ENCODE assay signal across 8 cellular contexts in the genomic region with DNA sequence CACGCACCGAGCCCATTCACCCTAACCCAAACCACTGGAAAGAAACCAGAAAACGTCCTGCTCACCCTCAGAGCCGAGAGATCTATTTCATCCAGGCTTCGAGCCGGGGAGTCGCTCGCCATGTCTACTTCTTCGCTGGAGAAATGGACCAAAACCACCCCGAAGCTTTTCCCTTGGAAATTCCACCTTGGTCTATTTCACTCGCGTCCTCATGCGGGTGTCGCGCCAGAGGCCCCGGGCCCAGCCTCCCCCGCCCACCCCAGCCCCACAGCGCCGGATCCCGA. TPM values are rescaled to one million over a fixed set of nuclear protein-coding genes. Genes with fewer than 3 reads are reported as not detected.
DNase-seq lines count a peak whose midpoint lies in the region; ATAC-seq and TF ChIP-seq lines count a peak whose summit lies in the region.

No MANE protein-coding gene starts in this region.

- peak overlapping the region; percentile 78 for H3K27ac Mint-ChIP-seq in stimulated activated naive CD8-positive, alpha-beta T cell treated with anti-CD3 and anti-CD28 coated beads, Interleukin-15, Interleukin-2, amounts not matched to agents 100 ng/mL and 50 ng/mL, for 24 hours
- H3K27ac Mint-ChIP-seq in activated CD4-positive, alpha-beta memory T cell treated with anti-CD3 and anti-CD28 coated beads, Interleukin-2, amount 10 ng/mL, durations not matched to agents 7 days and 5 days: peak overlapping the region; percentile 85

- no peaks in the 10 kb centered on the region for H3K9me3 ChIP-seq in right atrium auricular region

- H3K36me3 Mint-ChIP-seq in stimulated activated naive CD8-positive, alpha-beta T cell treated with anti-CD3 and anti-CD28 coated beads, Interleukin-15, Interleukin-2, amounts not matched to agents 100 ng/mL and 50 ng/mL, for 24 hours (ENCODE audit: low read depth): no peaks in the 10 kb centered on the region
- H3K36me3 Mint-ChIP-seq in activated CD4-positive, alpha-beta memory T cell treated with anti-CD3 and anti-CD28 coated beads, Interleukin-2, amount 10 ng/mL, durations not matched to agents 7 days and 5 days (ENCODE audit: low read depth): peaks cover 11% of the 10 kb centered on the region

- H3K27me3 Mint-ChIP-seq in stimulated activated naive CD8-positive, alpha-beta T cell treated with anti-CD3 and anti-CD28 coated beads, Interleukin-15, Interleukin-2, amounts not matched to agents 100 ng/mL and 50 ng/mL, for 24 hours: no peaks in the 10 kb centered on the region
- H3K27me3 Mint-ChIP-seq in activated CD4-positive, alpha-beta memory T cell treated with anti-CD3 and anti-CD28 coated beads, Interleukin-2, amount 10 ng/mL, durations not matched to agents 7 days and 5 days: no peaks in the 10 kb centered on the region

- POLR2A ChIA-PET in activated CD4-positive, alpha-beta memory T cell treated with anti-CD3 and anti-CD28 coated beads, Interleukin-2, amount 10 ng/mL, durations not matched to agents 7 days and 5 days (lab: Charles Lee): interaction anchor here (0.7 to 3.4 kb wide), 18 partner anchors 8 to 590 kb away, joined by 3 to 20 read pairs (median 6); partner anchors contain the start of genes EIF5A2 and RPL22L1

- no peaks in the 10 kb centered on the region for H3K9me3 Mint-ChIP-seq in stimulated activated naive CD8-positive, alpha-beta T cell treated with anti-CD3 and anti-CD28 coated beads, Interleukin-15, Interleukin-2, amounts not matched to agents 100 ng/mL and 50 ng/mL, for 24 hours
- peaks cover 3% of the 10 kb centered on the region for H3K9me3 Mint-ChIP-seq in activated CD4-positive, alpha-beta memory T cell treated with anti-CD3 and anti-CD28 coated beads, Interleukin-2, amount 10 ng/mL, durations not matched to agents 7 days and 5 days

- CTCF ChIA-PET in activated CD4-positive, alpha-beta memory T cell treated with anti-CD3 and anti-CD28 coated beads, Interleukin-2, amount 10 ng/mL, durations not matched to agents 7 days and 5 days (lab: Charles Lee): interaction anchor here (0.6 to 3.2 kb wide), 14 partner anchors 8 to 312 kb away, joined by 3 to 16 read pairs (median 5); no protein-coding TSS in a partner anchor

- no peaks in the 10 kb centered on the region for H3K36me3 ChIP-seq in right atrium auricular region

- DNase-seq in stimulated activated naive CD8-positive, alpha-beta T cell treated with anti-CD3 and anti-CD28 coated beads, Interleukin-15, Interleukin-2, amounts not matched to agents 100 U/mL and 50 U/mL, for 24 hours: no peak
- no peak for DNase-seq in activated CD4-positive, alpha-beta memory T cell treated with anti-CD3 and anti-CD28 coated beads, Interleukin-2, amount 10 ng/mL, durations not matched to agents 7 days and 5 days
- no peak for DNase-seq in right atrium auricular region (ENCODE audit: low spot score)
- DNase-seq in NCI-H345 (lab: John Stamatoyannopoulos, UW): no peak
- DNase-seq in NCI-H1694 treated with DMSO at 0.1 percent for 48 hours (lab: John Stamatoyannopoulos, UW): no peak
- no peak for DNase-seq in dedifferentiated amniotic fluid mesenchymal stem cell (ENCODE audit: extremely low spot score)

- no peak for TF ChIP-seq CTCF in right atrium auricular region (IDR thresholded peaks at IDR 0.05)

- H3K27ac ChIP-seq in right atrium auricular region (peak overlapping the region; percentile 81 to 91), skin epidermis (peak overlapping the region in 17 of 21 experiments; percentile 31 to 84 (median 64))

- H3K4me1 Mint-ChIP-seq in stimulated activated naive CD8-positive, alpha-beta T cell treated with anti-CD3 and anti-CD28 coated beads, Interleukin-15, Interleukin-2, amounts not matched to agents 100 ng/mL and 50 ng/mL, for 24 hours (ENCODE audit: low read depth): peaks cover 52% of the 10 kb centered on the region
- peaks cover 48% of the 10 kb centered on the region for H3K4me1 Mint-ChIP-seq in activated CD4-positive, alpha-beta memory T cell treated with anti-CD3 and anti-CD28 coated beads, Interleukin-2, amount 10 ng/mL, durations not matched to agents 7 days and 5 days

- no peak for ATAC-seq in stimulated activated naive CD8-positive, alpha-beta T cell treated with anti-CD3 and anti-CD28 coated beads, Interleukin-15, Interleukin-2, amounts not matched to agents 100 U/mL and 50 U/mL, for 24 hours

- H3K4me1 ChIP-seq in right atrium auricular region: peaks cover 0 to 18% of the 10 kb centered on the region in 2 donors

- no peaks in the 10 kb centered on the region for H3K27me3 ChIP-seq in right atrium auricular region

- H3K4me3 ChIP-seq in right atrium auricular region (peak overlapping the region; percentile 80 to 82), skin epidermis (peak overlapping the region; percentile 49 to 77 (median 65))

- peak overlapping the region; percentile 92 for H3K4me3 Mint-ChIP-seq in stimulated activated naive CD8-positive, alpha-beta T cell treated with anti-CD3 and anti-CD28 coated beads, Interleukin-15, Interleukin-2, amounts not matched to agents 100 ng/mL and 50 ng/mL, for 24 hours
- H3K4me3 Mint-ChIP-seq in activated CD4-positive, alpha-beta memory T cell treated with anti-CD3 and anti-CD28 coated beads, Interleukin-2, amount 10 ng/mL, durations not matched to agents 7 days and 5 days: peak overlapping the region; percentile 94

RNA-seq across cellular contexts. Expression of gene TNIK, which starts 0.3 kb away (rescaled TPM):
- total RNA-seq in activated CD4-positive, alpha-beta memory T cell treated with anti-CD3 and anti-CD28 coated beads, Interleukin-2, amount 10 ng/mL, durations not matched to agents 7 days and 5 days: 10 to 100 TPM; 57.6 to 61.7 TPM
- 10 to 100 TPM in 1 of 2 donors, 1 to 10 TPM in 1; 9.0 to 11.6 TPM for total RNA-seq in right atrium auricular region

Comparison
In these comparisons a context has a peak if more than half of its experiments do, and no peak if none do; other contexts are left out.
1. RNA of gene TNIK, which starts 0.3 kb away (total RNA-seq): 57.6 to 61.7 TPM in activated CD4-positive, alpha-beta memory T cell treated with anti-CD3 and anti-CD28 coated beads, Interleukin-2, amount 10 ng/mL, durations not matched to agents 7 days and 5 days; 9.0 to 11.6 TPM in right atrium auricular region; every median in the first group is over 4 times any median in the second.